In genomic region chr2:48161632-48162031, GRCh38 we compare ENCODE assay signal across 39 cellular contexts.
"Had no signal": no experiment of that assay in that cellular context is flagged by ENCODE, and none has a peak within 500 bp of the region (broad histone marks: within the 10 kb centered on the region; RNA-seq: fewer than 3 reads in every experiment).

No MANE protein-coding gene starts in this region.

- H3K36me3 Mint-ChIP-seq: brain had no signal

- H3K27ac Mint-ChIP-seq: activated B cell treated with CpG ODN at 0.5 μM for 24 hours; activated CD4-positive, alpha-beta memory T cell treated with anti-CD3 and anti-CD28 coated beads for 36 hours; activated naive CD4-positive, alpha-beta T cell treated with anti-CD3 and anti-CD28 coated beads for 36 hours; activated naive CD8-positive, alpha-beta T cell; activated naive CD8-positive, alpha-beta T cell treated with anti-CD3 and anti-CD28 coated beads, Interleukin-2, amount 50 U/mL, for 24 hours; activated T-helper 1 cell treated with anti-CD3 and anti-CD28 coated beads, Interleukin-12 subunit alpha, Interleukin-12 subunit beta, Interleukin-2, Interleukin-4 antibody, amounts not matched to agents 30 ng/mL and 10 ng/mL and 1 ng/mL, durations not matched to agents 14 hours and 24 hours and 36 hours; brain had no signal

- H3K27me3 ChIP-seq: colonic mucosa, MG63, Peyer's patch had no signal

- H3K4me1 ChIP-seq: colonic mucosa, Peyer's patch had no signal

- H3K4me3 ChIP-seq: colonic mucosa, MG63, Peyer's patch had no signal

- H3K4me3 Mint-ChIP-seq: activated B cell treated with CpG ODN at 0.5 μM for 24 hours; activated CD4-positive, alpha-beta memory T cell treated with anti-CD3 and anti-CD28 coated beads for 36 hours; activated naive CD4-positive, alpha-beta T cell treated with anti-CD3 and anti-CD28 coated beads for 36 hours; activated naive CD8-positive, alpha-beta T cell; activated naive CD8-positive, alpha-beta T cell treated with anti-CD3 and anti-CD28 coated beads, Interleukin-2, amount 50 U/mL, for 24 hours; activated T-cell treated with anti-CD3 and anti-CD28 coated beads, Interleukin-2, amount 50 U/mL, for 4 hours; activated T-helper 1 cell treated with anti-CD3 and anti-CD28 coated beads, Interleukin-12 subunit alpha, Interleukin-12 subunit beta, Interleukin-2, Interleukin-4 antibody, amounts not matched to agents 30 ng/mL and 10 ng/mL and 1 ng/mL, durations not matched to agents 14 hours and 24 hours and 36 hours; brain had no signal

- H3K4me1 Mint-ChIP-seq: activated B cell treated with CpG ODN at 0.5 μM for 24 hours; activated naive CD8-positive, alpha-beta T cell treated with anti-CD3 and anti-CD28 coated beads, Interleukin-2, amount 50 U/mL, for 24 hours; brain had no signal

- H3K27ac ChIP-seq: colonic mucosa, Peyer's patch, VCaP had no signal

- H3K27me3 Mint-ChIP-seq: activated B cell treated with CpG ODN at 0.5 μM for 24 hours; activated CD4-positive, alpha-beta memory T cell treated with anti-CD3 and anti-CD28 coated beads for 36 hours; brain had no signal

- ATAC-seq: activated naive CD8-positive, alpha-beta T cell treated with anti-CD3 and anti-CD28 coated beads, Interleukin-2, amount 50 U/mL, for 24 hours; activated T-cell treated with anti-CD3 and anti-CD28 coated beads, Interleukin-2, amount 50 U/mL, for 4 hours; PC-3; SK-N-SH treated with all-trans-retinoic acid at 6 μM for 48 hours had no signal

- H3K9me3 ChIP-seq: colonic mucosa, MG63, Peyer's patch had no signal

- H3K36me3 ChIP-seq: colonic mucosa, MG63, Peyer's patch had no signal

- DNase-seq: activated B cell treated with CpG ODN at 0.5 μM for 24 hours; activated CD4-positive, alpha-beta memory T cell treated with anti-CD3 and anti-CD28 coated beads for 36 hours; activated CD4-positive, alpha-beta T cell treated with anti-CD3 and anti-CD28 coated beads for 4 hours; activated CD4-positive, alpha-beta T cell treated with anti-CD3 and anti-CD28 coated beads, Interleukin-2, amount 50 U/mL, for 1 hour; activated CD4-positive, CD25-positive, alpha-beta regulatory T cell treated with anti-CD3 and anti-CD28 coated beads, Interleukin-2, amount 50 U/mL, for 72 hours; activated CD8-positive, alpha-beta memory T cell treated with anti-CD3 and anti-CD28 coated beads, Interleukin-2, amount 50 U/mL, for 4 hours; activated gamma-delta T cell treated with Interleukin-2 at 50 U/mL for 16 hours; activated naive CD4-positive, alpha-beta T cell treated with anti-CD3 and anti-CD28 coated beads for 36 hours; activated naive CD8-positive, alpha-beta T cell treated with anti-CD3 and anti-CD28 coated beads, Interleukin-2, amount 50 U/mL, for 24 hours; activated T-cell treated with anti-CD3 and anti-CD28 coated beads for 4 hours; activated T-cell treated with anti-CD3 and anti-CD28 coated beads, Interleukin-2, amount 50 U/mL, for 4 hours; anterior cingulate cortex; central memory CD4-positive, alpha-beta T cell; colonic mucosa; Kasumi-1; KG1; MG63; NCI-H1048; NCI-H1105 treated with DMSO at 0.1 percent for 48 hours; NCI-H1436; NCI-H1694; NCI-H1930; NCI-H2081 treated with DMSO at 0.1 percent for 48 hours; NCI-H226; NCI-H446 treated with DMSO at 0.1 percent for 48 hours; NCI-H524; NCI-H69; PC-3; Peyer's patch; RPMI8226; SIG-M5; SW 1271; T-helper 1 cell; T-helper 9 cell had no signal
